Comparison of ENCODE assay signal across 14 cellular contexts in genomic region chr19:10460714-10461046, GRCh38. TPM values are rescaled to one million over a fixed set of nuclear protein-coding genes. Genes with fewer than 3 reads are reported as not detected.
DNase-seq lines count a peak whose midpoint lies in the region; ATAC-seq and TF ChIP-seq lines count a peak whose summit lies in the region.
"Had no signal": no experiment of that assay in that cellular context is flagged by ENCODE, and none has a peak within 500 bp of the region (broad histone marks: within the 10 kb centered on the region; RNA-seq: fewer than 3 reads in every experiment).

No MANE protein-coding gene starts in this region.

- CTCF ChIA-PET in activated CD4-positive, alpha-beta T cell treated with anti-CD3 and anti-CD28 coated beads, Interleukin-2, amount 10 ng/mL, durations not matched to agents 7 days and 5 days (lab: Charles Lee), result interaction anchor here (1.1 to 1.2 kb wide), 2 partner anchors 18 to 44 kb away, joined by 3 to 4 read pairs; no protein-coding TSS in a partner anchor
- CTCF ChIA-PET in Panc1 (lab: Charles Lee), result interaction anchor here (0.6 kb wide), 1 partner anchor 18 kb away, joined by 7 read pairs; no protein-coding TSS in a partner anchor

- H3K4me3 ChIP-seq in Panc1 (ENCODE audit: low read depth in 2 of 2, low read length in 2 of 2) (no peak overlapping the region), left ventricle myocardium inferior (no peak overlapping the region)
- H3K4me3 ChIP-seq: SJSA1 had no signal

- H3K9me3 ChIP-seq in Panc1 (ENCODE audit: control insufficient read depth, insufficient read depth, low read depth, low read length), result no peaks in the 10 kb centered on the region
- H3K9me3 ChIP-seq in left ventricle myocardium inferior (replicated peaks), result no peaks in the 10 kb centered on the region
- H3K9me3 ChIP-seq: BLaER1, SJSA1, tibial nerve had no signal

- in situ Hi-C loops in Panc1 (cut with HindIII; ENCODE audit: low pct_unique_long_range_greater_than_20kb, low sequenced_read_pairs), result no loop called here

- H3K4me3 Mint-ChIP-seq in activated CD4-positive, alpha-beta T cell treated with anti-CD3 and anti-CD28 coated beads, Interleukin-2, amount 10 ng/mL, durations not matched to agents 7 days and 5 days, result peak overlapping the region; percentile 19
- H3K4me3 Mint-ChIP-seq in memory B cell, result peak overlapping the region; percentile 48
- H3K4me3 Mint-ChIP-seq in stimulated activated naive B cell treated with anti-CD40 and anti-IgM and Interleukin-4, amounts not matched to agents 10 μg/mL and 1 μg/mL and 100 μg/mL, for 72 hours, result peak overlapping the region; percentile 22 to 59

- H3K36me3 Mint-ChIP-seq in activated CD4-positive, alpha-beta T cell treated with anti-CD3 and anti-CD28 coated beads, Interleukin-2, amount 10 ng/mL, durations not matched to agents 7 days and 5 days (ENCODE audit: low read depth), result no peaks in the 10 kb centered on the region
- H3K36me3 Mint-ChIP-seq in memory B cell, result no peaks in the 10 kb centered on the region
- peaks cover 21 to 34% of the 10 kb centered on the region in 2 donors for H3K36me3 Mint-ChIP-seq in stimulated activated naive B cell treated with anti-CD40 and anti-IgM and Interleukin-4, amounts not matched to agents 10 μg/mL and 1 μg/mL and 100 μg/mL, for 72 hours

- ATAC-seq in Panc1 (peak; percentile 17; the same call in 1 of the 2 replicates), memory B cell (ENCODE audit: low read depth) (no peak)
- no peak for ATAC-seq in stimulated activated naive B cell treated with anti-CD40 and anti-IgM and Interleukin-4, amounts not matched to agents 10 μg/mL and 1 μg/mL and 100 μg/mL, for 72 hours (replicated peaks)

- no peak for TF ChIP-seq CTCF in Panc1 (IDR thresholded peaks at IDR 0.05)
- no peak for TF ChIP-seq CTCF in left ventricle myocardium inferior (IDR thresholded peaks at IDR 0.05; ENCODE audit: borderline replicate concordance)

- H3K9me3 Mint-ChIP-seq in activated CD4-positive, alpha-beta T cell treated with anti-CD3 and anti-CD28 coated beads, Interleukin-2, amount 10 ng/mL, durations not matched to agents 7 days and 5 days, result no peaks in the 10 kb centered on the region
- H3K9me3 Mint-ChIP-seq in memory B cell, result no peaks in the 10 kb centered on the region
- H3K9me3 Mint-ChIP-seq in stimulated activated naive B cell treated with anti-CD40 and anti-IgM and Interleukin-4, amounts not matched to agents 10 μg/mL and 1 μg/mL and 100 μg/mL, for 72 hours, result no peaks in the 10 kb centered on the region

- BruUV-seq in Panc1 (replicated peaks; lab: Mats Ljungman, UMichigan), result no TSS peak

- no peaks in the 10 kb centered on the region for H3K27me3 ChIP-seq in Panc1 (ENCODE audit: control insufficient read depth, insufficient read depth, low read length)
- H3K27me3 ChIP-seq in left ventricle myocardium inferior (ENCODE audit: low read depth), result no peaks in the 10 kb centered on the region
- H3K27me3 ChIP-seq: BLaER1, cardiac muscle cell, SJSA1, tibial nerve had no signal

- H3K27ac Mint-ChIP-seq in activated CD4-positive, alpha-beta T cell treated with anti-CD3 and anti-CD28 coated beads, Interleukin-2, amount 10 ng/mL, durations not matched to agents 7 days and 5 days, result peak overlapping the region; percentile 50
- peak overlapping the region; percentile 70 for H3K27ac Mint-ChIP-seq in memory B cell
- H3K27ac Mint-ChIP-seq in stimulated activated naive B cell treated with anti-CD40 and anti-IgM and Interleukin-4, amounts not matched to agents 10 μg/mL and 1 μg/mL and 100 μg/mL, for 72 hours, result peak overlapping the region; percentile 33
- H3K27ac Mint-ChIP-seq: activated CD4-positive, alpha-beta T cell treated with anti-CD3 and anti-CD28 coated beads for 36 hours had no signal

- intact Hi-C loops in Panc1 (cut with micrococcal nuclease; ENCODE audit: unreplicated experiment) (no loop called here), left ventricle myocardium inferior (cut with micrococcal nuclease) (no loop called here)

- POLR2A ChIA-PET in activated CD4-positive, alpha-beta T cell treated with anti-CD3 and anti-CD28 coated beads, Interleukin-2, amount 10 ng/mL, durations not matched to agents 7 days and 5 days (lab: Charles Lee), result no interaction called here
- POLR2A ChIA-PET in Panc1 (lab: Charles Lee), result no interaction called here

- DNase-seq in activated CD4-positive, alpha-beta T cell treated with anti-CD3 and anti-CD28 coated beads, Interleukin-2, amount 10 ng/mL, durations not matched to agents 7 days and 5 days, result no peak
- no peak for DNase-seq in activated CD4-positive, alpha-beta T cell treated with anti-CD3 and anti-CD28 coated beads, Interleukin-2, amount 50 U/mL, for 48 hours
- DNase-seq in Panc1 (ENCODE audit: low read depth, low spot score), result no peak
- DNase-seq in memory B cell (ENCODE audit: low spot score in 2 of 2), result no peak
- DNase-seq in stimulated activated naive B cell treated with anti-CD40 and anti-IgM and Interleukin-4, amounts not matched to agents 10 μg/mL and 1 μg/mL and 100 μg/mL, for 72 hours, result no peak
- DNase-seq in left ventricle myocardium inferior, result no peak
- DNase-seq in EL, result no peak
- no peak for DNase-seq in activated CD4-positive, alpha-beta T cell treated with anti-CD3 and anti-CD28 coated beads for 1 hour
- DNase-seq: NCI-H2171 had no signal

- H3K4me1 ChIP-seq in Panc1 (ENCODE audit: control insufficient read depth, insufficient read depth, low read length), result no peaks in the 10 kb centered on the region
- peaks cover 7% of the 10 kb centered on the region for H3K4me1 ChIP-seq in left ventricle myocardium inferior

- peaks cover 12% of the 10 kb centered on the region for H3K4me1 Mint-ChIP-seq in activated CD4-positive, alpha-beta T cell treated with anti-CD3 and anti-CD28 coated beads, Interleukin-2, amount 10 ng/mL, durations not matched to agents 7 days and 5 days
- H3K4me1 Mint-ChIP-seq in memory B cell, result peaks cover 12% of the 10 kb centered on the region
- peaks cover 6 to 22% of the 10 kb centered on the region in 2 donors for H3K4me1 Mint-ChIP-seq in stimulated activated naive B cell treated with anti-CD40 and anti-IgM and Interleukin-4, amounts not matched to agents 10 μg/mL and 1 μg/mL and 100 μg/mL, for 72 hours

- H3K36me3 ChIP-seq in Panc1 (ENCODE audit: control insufficient read depth, insufficient read depth, low read length), result no peaks in the 10 kb centered on the region
- H3K36me3 ChIP-seq in left ventricle myocardium inferior, result peaks cover 62% of the 10 kb centered on the region
- H3K36me3 ChIP-seq: cardiac muscle cell had no signal

- H3K27ac ChIP-seq in Panc1 (ENCODE audit: low read length) (no peak overlapping the region), left ventricle myocardium inferior (replicated peaks) (no peak overlapping the region)
- H3K27ac ChIP-seq: BLaER1, cardiac muscle cell, SJSA1, tibial nerve had no signal

- no peaks in the 10 kb centered on the region for H3K27me3 Mint-ChIP-seq in activated CD4-positive, alpha-beta T cell treated with anti-CD3 and anti-CD28 coated beads, Interleukin-2, amount 10 ng/mL, durations not matched to agents 7 days and 5 days
- H3K27me3 Mint-ChIP-seq in memory B cell, result peaks cover 2% of the 10 kb centered on the region
- peaks cover 0 to 11% of the 10 kb centered on the region in 2 donors for H3K27me3 Mint-ChIP-seq in stimulated activated naive B cell treated with anti-CD40 and anti-IgM and Interleukin-4, amounts not matched to agents 10 μg/mL and 1 μg/mL and 100 μg/mL, for 72 hours

RNA-seq across cellular contexts. Expression of gene PDE4A, which starts 40.3 kb away (rescaled TPM):
- total RNA-seq in activated CD4-positive, alpha-beta T cell treated with anti-CD3 and anti-CD28 coated beads, Interleukin-2, amount 10 ng/mL, durations not matched to agents 7 days and 5 days, result 10 to 100 TPM; 12.7 to 14.3 TPM
- total RNA-seq in Panc1 (2021; ENCODE audit: unreplicated experiment) (25.8 TPM), left ventricle myocardium inferior (20.0 TPM)
- polyA plus RNA-seq in Panc1 (2012; ENCODE audit: insufficient read length), result 23.8 TPM

RNA-seq across cellular contexts. Expression of gene KEAP1, which starts 42.5 kb away (rescaled TPM):
- 10 to 100 TPM; 68.3 to 93.8 TPM for total RNA-seq in activated CD4-positive, alpha-beta T cell treated with anti-CD3 and anti-CD28 coated beads, Interleukin-2, amount 10 ng/mL, durations not matched to agents 7 days and 5 days
- total RNA-seq in Panc1 (2021; ENCODE audit: unreplicated experiment), result 102 TPM
- polyA plus RNA-seq in Panc1 (2012; ENCODE audit: insufficient read length), result 153 TPM
- 74.5 TPM for total RNA-seq in left ventricle myocardium inferior

RNA-seq across cellular contexts. Expression of gene S1PR5, which starts 56.6 kb away (rescaled TPM):
- not detected for total RNA-seq in activated CD4-positive, alpha-beta T cell treated with anti-CD3 and anti-CD28 coated beads, Interleukin-2, amount 10 ng/mL, durations not matched to agents 7 days and 5 days
- total RNA-seq in Panc1 (2021; ENCODE audit: unreplicated experiment), result 3.4 TPM
- polyA plus RNA-seq in Panc1 (2012; ENCODE audit: insufficient read length), result 3.9 TPM
- 0.11 TPM for total RNA-seq in left ventricle myocardium inferior

RNA-seq across cellular contexts. Expression of gene CDC37, which starts 57.3 kb away (rescaled TPM):
- 100 to 1,000 TPM; 200 to 205 TPM for total RNA-seq in activated CD4-positive, alpha-beta T cell treated with anti-CD3 and anti-CD28 coated beads, Interleukin-2, amount 10 ng/mL, durations not matched to agents 7 days and 5 days
- total RNA-seq in Panc1 (2021; ENCODE audit: unreplicated experiment), result 162 TPM
- 300 TPM for polyA plus RNA-seq in Panc1 (2012; ENCODE audit: insufficient read length)
- 142 TPM for total RNA-seq in left ventricle myocardium inferior
